In genomic region chr17:61260061-61260797, GRCh38 we compare ENCODE assay signal across 12 cellular contexts.
DNase-seq lines count a peak whose midpoint lies in the region; ATAC-seq, FAIRE-seq and TF ChIP-seq lines count a peak whose summit lies in the region.
"Had no signal": no experiment of that assay in that cellular context is flagged by ENCODE, and none has a peak within 500 bp of the region (broad histone marks: within the 10 kb centered on the region; RNA-seq: fewer than 3 reads in every experiment).

No MANE protein-coding gene starts in this region.

- no peak for TF ChIP-seq RAD21 in A549 (conservative IDR thresholded peaks at IDR 0.05 in 1 of 2, IDR thresholded peaks at IDR 0.05 in 1 of 2)

- H3K9me3 ChIP-seq in A549: no peaks in the 10 kb centered on the region
- H3K9me3 ChIP-seq in heart right ventricle: no peaks in the 10 kb centered on the region

- H3K36me3 ChIP-seq in heart right ventricle: no peaks in the 10 kb centered on the region

- FAIRE-seq in A549 (lab: Jason Lieb, UNC): peak; percentile 63

- no peak for TF ChIP-seq POLR2A in A549 (IDR thresholded peaks at IDR 0.05; ENCODE audit: low read length)

- no peak for TF ChIP-seq EP300 in A549 (IDR thresholded peaks at IDR 0.05)

- H3K27ac ChIP-seq in A549 (no peak overlapping the region), angular gyrus (ENCODE audit: low read depth, low read length) (peak overlapping the region; percentile 25), heart right ventricle (peak overlapping the region; percentile 19 to 85 (median 70))

- CTCF ChIA-PET in A549 (lab: Yijun Ruan, JAX): interaction anchor here (0.7 to 2.6 kb wide), 3 partner anchors 15 to 314 kb away, joined by 3 to 7 read pairs (median 3); no protein-coding TSS in a partner anchor

- DNase-seq in A549 (ENCODE audit: low read depth in 1 of 2, low spot score in 1 of 2): no peak
- DNase-seq in heart right ventricle: peak in 1 of 2 donors; percentile 53
- DNase-seq in pons (ENCODE audit: low spot score): peak; percentile 35
- DNase-seq in GM20000 (ENCODE audit: low spot score): no peak
- no peak for DNase-seq in putamen (ENCODE audit: low spot score)
- no peak for DNase-seq in LoVo (ENCODE audit: low spot score)
- DNase-seq: activated CD4-positive, alpha-beta T cell treated with anti-CD3 and anti-CD28 coated beads for 48 hours; cortex of kidney; DMS79; NCI-H187 treated with DMSO at 0.1 percent for 48 hours had no signal

- H3K4me1 ChIP-seq in A549: no peaks in the 10 kb centered on the region
- H3K4me1 ChIP-seq in heart right ventricle: peaks cover 0 to 30% (median 17%) of the 10 kb centered on the region in 9 donors

- H3K27me3 ChIP-seq in heart right ventricle: no peaks in the 10 kb centered on the region

- H3K4me3 ChIP-seq in A549 (no peak overlapping the region), heart right ventricle (no peak overlapping the region)

- ATAC-seq in A549 (no peak), heart right ventricle (peak; percentile 75 to 95 (median 90)), GM19452 (IDR thresholded peaks at IDR 0.05; ENCODE audit: unreplicated experiment) (no peak)

- POLR2A ChIA-PET in A549 (lab: Yijun Ruan, JAX): no interaction called here

- H3K4me2 ChIP-seq in A549: no peak overlapping the region

- WGBS in A549 (ENCODE audit: missing lambda C conversion rate): 93% methylated on average over 12 of the region's 12 CpGs
- 42 to 45% methylated on average over 12 of the region's 12 CpGs for WGBS in heart right ventricle, 2 donors

- TF ChIP-seq CTCF in A549 (IDR thresholded peaks at IDR 0.05): no peak
- no peak for TF ChIP-seq CTCF in heart right ventricle (IDR thresholded peaks at IDR 0.05)
- no peak for TF ChIP-seq CTCF in GM20000 (IDR thresholded peaks at IDR 0.05; ENCODE audit: extremely low read depth, missing control alignments)

- intact Hi-C loops in heart right ventricle (cut with DNase I): no loop called here

TF ChIP-seq in A549, 52 proteins besides CTCF, POLR2A, EP300 and RAD21:
- no peak for TF ChIP-seq RNF2 (IDR thresholded peaks at IDR 0.05; ENCODE audit: borderline replicate concordance, low read depth)
- no peak for TF ChIP-seq RFX5 (IDR thresholded peaks at IDR 0.05)
- no peak for TF ChIP-seq FOSB (CRISPR knock-in tag; IDR thresholded peaks at IDR 0.05)
- no peak for TF ChIP-seq POLR2AphosphoS2 (conservative IDR thresholded peaks at IDR 0.05; ENCODE audit: low read length)
- no peak for TF ChIP-seq KDM5A (IDR thresholded peaks at IDR 0.05)
- TF ChIP-seq NPAS2 (CRISPR knock-in tag; IDR thresholded peaks at IDR 0.05; ENCODE audit: borderline replicate concordance): no peak
- TF ChIP-seq, protein P1, sequence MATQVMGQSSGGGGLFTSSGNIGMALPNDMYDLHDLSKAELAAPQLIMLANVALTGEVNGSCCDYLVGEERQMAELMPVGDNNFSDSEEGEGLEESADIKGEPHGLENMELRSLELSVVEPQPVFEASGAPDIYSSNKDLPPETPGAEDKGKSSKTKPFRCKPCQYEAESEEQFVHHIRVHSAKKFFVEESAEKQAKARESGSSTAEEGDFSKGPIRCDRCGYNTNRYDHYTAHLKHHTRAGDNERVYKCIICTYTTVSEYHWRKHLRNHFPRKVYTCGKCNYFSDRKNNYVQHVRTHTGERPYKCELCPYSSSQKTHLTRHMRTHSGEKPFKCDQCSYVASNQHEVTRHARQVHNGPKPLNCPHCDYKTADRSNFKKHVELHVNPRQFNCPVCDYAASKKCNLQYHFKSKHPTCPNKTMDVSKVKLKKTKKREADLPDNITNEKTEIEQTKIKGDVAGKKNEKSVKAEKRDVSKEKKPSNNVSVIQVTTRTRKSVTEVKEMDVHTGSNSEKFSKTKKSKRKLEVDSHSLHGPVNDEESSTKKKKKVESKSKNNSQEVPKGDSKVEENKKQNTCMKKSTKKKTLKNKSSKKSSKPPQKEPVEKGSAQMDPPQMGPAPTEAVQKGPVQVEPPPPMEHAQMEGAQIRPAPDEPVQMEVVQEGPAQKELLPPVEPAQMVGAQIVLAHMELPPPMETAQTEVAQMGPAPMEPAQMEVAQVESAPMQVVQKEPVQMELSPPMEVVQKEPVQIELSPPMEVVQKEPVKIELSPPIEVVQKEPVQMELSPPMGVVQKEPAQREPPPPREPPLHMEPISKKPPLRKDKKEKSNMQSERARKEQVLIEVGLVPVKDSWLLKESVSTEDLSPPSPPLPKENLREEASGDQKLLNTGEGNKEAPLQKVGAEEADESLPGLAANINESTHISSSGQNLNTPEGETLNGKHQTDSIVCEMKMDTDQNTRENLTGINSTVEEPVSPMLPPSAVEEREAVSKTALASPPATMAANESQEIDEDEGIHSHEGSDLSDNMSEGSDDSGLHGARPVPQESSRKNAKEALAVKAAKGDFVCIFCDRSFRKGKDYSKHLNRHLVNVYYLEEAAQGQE (IDR thresholded peaks at IDR 0.05): no peak
- no peak for TF ChIP-seq HOXA7 (CRISPR knock-in tag; IDR thresholded peaks at IDR 0.05)
- no peak for TF ChIP-seq EHMT2 (IDR thresholded peaks at IDR 0.05; ENCODE audit: low read depth)
- TF ChIP-seq E2F6 (IDR thresholded peaks at IDR 0.05; ENCODE audit: borderline replicate concordance, low read depth): no peak
- TF ChIP-seq TFCP2L1 (CRISPR knock-in tag; IDR thresholded peaks at IDR 0.05): no peak
- no peak for TF ChIP-seq BHLHE40 (IDR thresholded peaks at IDR 0.05; ENCODE audit: low read depth, low read length)

Comparison
In these comparisons a context has a peak if more than half of its experiments do, and no peak if none do; other contexts are left out.
1. ATAC-seq: peak in heart right ventricle (8 of 8); none in A549 (0 of 2) and GM19452 (single experiment).
2. H3K27ac ChIP-seq: peak in angular gyrus (single experiment) and heart right ventricle (10 of 10); none in A549 (0 of 2).